33 cellular contexts compared by ENCODE assay signal in the genomic region with DNA sequence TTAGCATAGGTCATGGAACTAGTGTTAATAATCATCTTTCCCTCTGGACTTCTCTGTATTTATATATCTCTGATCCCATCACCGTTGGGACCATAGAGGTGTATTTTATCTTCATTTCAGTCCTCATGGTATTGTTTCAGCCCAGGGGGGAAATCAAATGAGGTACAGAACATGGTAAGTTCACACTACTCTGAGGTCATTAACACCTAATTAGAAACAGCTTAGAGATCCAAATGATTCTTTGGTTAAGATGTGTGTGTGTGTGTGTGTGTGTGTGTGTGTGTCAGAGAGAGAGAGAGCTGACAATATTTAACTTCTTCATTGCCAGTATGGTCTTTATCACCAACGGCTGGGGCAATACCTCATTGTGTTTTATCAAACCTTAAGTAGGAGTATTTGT.
"Had no signal": no experiment of that assay in that cellular context is flagged by ENCODE, and none has a peak within 500 bp of the region (broad histone marks: within the 10 kb centered on the region; RNA-seq: fewer than 3 reads in every experiment).

No MANE protein-coding gene starts in this region.

- H3K36me3 Mint-ChIP-seq: activated naive CD4-positive, alpha-beta T cell treated with anti-CD3 and anti-CD28 coated beads, Interleukin-2, amount 50 U/mL, for 72 hours; WTC11 had no signal

- H3K4me1 Mint-ChIP-seq: activated CD4-positive, alpha-beta T cell treated with anti-CD3 and anti-CD28 coated beads for 36 hours; activated CD4-positive, alpha-beta T cell treated with anti-CD3 and anti-CD28 coated beads, Interleukin-2, amount 10 ng/mL, durations not matched to agents 7 days and 5 days had no signal

- H3K4me3 Mint-ChIP-seq: activated CD4-positive, alpha-beta T cell treated with anti-CD3 and anti-CD28 coated beads for 36 hours; activated CD4-positive, alpha-beta T cell treated with anti-CD3 and anti-CD28 coated beads, Interleukin-2, amount 10 ng/mL, durations not matched to agents 7 days and 5 days; activated naive CD4-positive, alpha-beta T cell treated with anti-CD3 and anti-CD28 coated beads for 36 hours; activated T-cell treated with anti-CD3 and anti-CD28 coated beads, Interleukin-2, amount 50 U/mL, for 4 hours; activated T-helper 1 cell treated with anti-CD3 and anti-CD28 coated beads, Interleukin-12 subunit alpha, Interleukin-12 subunit beta, Interleukin-2, Interleukin-4 antibody, amounts not matched to agents 30 ng/mL and 10 ng/mL and 1 ng/mL, durations not matched to agents 14 hours and 24 hours and 36 hours; T-helper 1 cell treated with Interleukin-12 subunit alpha and Interleukin-12 subunit beta and Interleukin-4 antibody, amounts not matched to agents 30 μg/mL and 1 μg/mL, for 36 hours; T-helper 2 cell treated with Interferon-gamma antibody and Interleukin-4, amounts not matched to agents 5 μg/mL and 100 μg/mL, for 36 hours; WTC11 had no signal

- H3K27me3 Mint-ChIP-seq: activated CD4-positive, alpha-beta T cell treated with anti-CD3 and anti-CD28 coated beads for 36 hours; activated CD4-positive, alpha-beta T cell treated with anti-CD3 and anti-CD28 coated beads, Interleukin-2, amount 10 ng/mL, durations not matched to agents 7 days and 5 days had no signal

- H3K27ac Mint-ChIP-seq: activated CD4-positive, alpha-beta T cell treated with anti-CD3 and anti-CD28 coated beads for 36 hours; activated CD4-positive, alpha-beta T cell treated with anti-CD3 and anti-CD28 coated beads, Interleukin-2, amount 10 ng/mL, durations not matched to agents 7 days and 5 days; activated naive CD4-positive, alpha-beta T cell treated with anti-CD3 and anti-CD28 coated beads for 36 hours; activated naive CD4-positive, alpha-beta T cell treated with anti-CD3 and anti-CD28 coated beads, Interleukin-2, amount 50 U/mL, for 72 hours; activated T-helper 1 cell treated with anti-CD3 and anti-CD28 coated beads, Interleukin-12 subunit alpha, Interleukin-12 subunit beta, Interleukin-2, Interleukin-4 antibody, amounts not matched to agents 30 ng/mL and 10 ng/mL and 1 ng/mL, durations not matched to agents 14 hours and 24 hours and 36 hours; T-helper 1 cell treated with Interleukin-12 subunit alpha and Interleukin-12 subunit beta and Interleukin-4 antibody, amounts not matched to agents 30 μg/mL and 1 μg/mL, for 36 hours; T-helper 2 cell treated with Interferon-gamma antibody and Interleukin-4, amounts not matched to agents 5 μg/mL and 100 μg/mL, for 36 hours; WTC11 had no signal

- DNase-seq: activated CD4-positive, alpha-beta T cell treated with anti-CD3 and anti-CD28 coated beads for 36 hours; activated CD4-positive, alpha-beta T cell treated with anti-CD3 and anti-CD28 coated beads, Interleukin-2, amount 10 ng/mL, durations not matched to agents 7 days and 5 days; activated CD4-positive, alpha-beta T cell treated with anti-CD3 and anti-CD28 coated beads, Interleukin-2, amount 50 U/mL, for 48 hours; activated CD8-positive, alpha-beta memory T cell treated with anti-CD3 and anti-CD28 coated beads, Interleukin-2, amount 50 U/mL, for 4 hours; activated gamma-delta T cell treated with Interleukin-2 at 50 U/mL for 16 hours; activated naive CD4-positive, alpha-beta T cell treated with anti-CD3 and anti-CD28 coated beads for 36 hours; activated T-cell treated with anti-CD3 and anti-CD28 coated beads for 4 hours; activated T-cell treated with anti-CD3 and anti-CD28 coated beads, Interleukin-2, amount 50 U/mL, for 4 hours; adrenal gland; anterior cingulate cortex; brain microvascular endothelial cell; central memory CD4-positive, alpha-beta T cell; Kasumi-1; KG1; MG63; NCI-H1048; NCI-H1105 treated with DMSO at 0.1 percent for 48 hours; NCI-H1436; NCI-H187; NCI-H2029 treated with DMSO at 0.1 percent for 48 hours; NCI-H2107; NCI-H2171; NCI-H446; NCI-H510A treated with DMSO at 0.1 percent for 48 hours; NCI-H526 treated with DMSO at 0.1 percent for 48 hours; NCI-H82; SHP77; SJCRH30 had no signal

- H3K9me3 Mint-ChIP-seq: activated CD4-positive, alpha-beta T cell treated with anti-CD3 and anti-CD28 coated beads, Interleukin-2, amount 10 ng/mL, durations not matched to agents 7 days and 5 days; activated T-cell treated with anti-CD3 and anti-CD28 coated beads, Interleukin-2, amount 50 U/mL, for 4 hours; activated T-helper 1 cell treated with anti-CD3 and anti-CD28 coated beads, Interleukin-12 subunit alpha, Interleukin-12 subunit beta, Interleukin-2, Interleukin-4 antibody, amounts not matched to agents 30 ng/mL and 10 ng/mL and 1 ng/mL, durations not matched to agents 14 hours and 24 hours and 36 hours; T-helper 2 cell treated with Interferon-gamma antibody and Interleukin-4, amounts not matched to agents 5 μg/mL and 100 μg/mL, for 36 hours; WTC11 had no signal
